In the genomic region with DNA sequence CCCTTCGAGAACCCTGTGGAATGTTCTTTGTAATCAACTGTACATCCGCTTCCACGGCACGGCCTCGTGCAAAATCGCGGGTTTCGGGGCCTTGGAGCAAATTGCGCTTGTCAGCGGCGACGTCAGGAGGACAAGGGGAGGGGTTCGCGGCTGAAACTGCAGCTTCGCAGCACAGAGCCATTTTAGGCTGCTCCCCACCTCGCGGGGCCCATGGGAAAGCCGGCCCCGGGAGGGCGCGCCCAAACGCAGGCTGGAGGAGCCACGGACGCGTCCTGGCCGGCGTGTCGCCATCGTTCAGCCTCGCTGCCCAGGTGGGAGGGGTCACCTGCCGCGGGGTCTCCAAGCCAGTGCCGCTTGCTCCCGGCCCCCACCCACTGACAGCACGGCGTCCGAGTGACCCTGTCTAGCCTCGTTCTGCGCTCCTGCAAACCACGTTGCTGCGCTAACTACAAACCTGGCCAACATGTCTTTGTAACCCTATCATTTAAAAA, we compare ENCODE assay signal across 8 cellular contexts. TPM values are rescaled to one million over a fixed set of nuclear protein-coding genes. Genes with fewer than 3 reads are reported as not detected.
A peak's percentile ranks its signal among the peaks of the same experiment; 100 is the strongest.
DNase-seq lines count a peak whose midpoint lies in the region; ATAC-seq and TF ChIP-seq lines count a peak whose summit lies in the region.

No MANE protein-coding gene starts in this region.

- H3K4me1 ChIP-seq in KMS-11 (ENCODE audit: low read depth, poor library complexity, severe bottlenecking) = peaks cover 29% of the 10 kb centered on the region
- peaks cover 0 to 72% of the 10 kb centered on the region in 2 donors for H3K4me1 ChIP-seq in right atrium auricular region

- no peaks in the 10 kb centered on the region for H3K27me3 Mint-ChIP-seq in activated naive CD8-positive, alpha-beta T cell

- peaks cover 28% of the 10 kb centered on the region for H4K20me1 ChIP-seq in KMS-11 (ENCODE audit: insufficient read depth)

- H3K27me3 ChIP-seq in KMS-11 (ENCODE audit: insufficient read depth, low read depth) = no peaks in the 10 kb centered on the region
- H3K27me3 ChIP-seq in right atrium auricular region = no peaks in the 10 kb centered on the region

- peaks cover 82% of the 10 kb centered on the region for H3K79me2 ChIP-seq in KMS-11 (ENCODE audit: insufficient read depth, low read depth)

- H2AFZ ChIP-seq in KMS-11 (ENCODE audit: low read depth) = peak overlapping the region; percentile 99; the same call in 1 of the 2 replicates

- H3K9ac ChIP-seq in KMS-11 = peak overlapping the region; percentile 90

- H3K4me3 Mint-ChIP-seq in activated naive CD8-positive, alpha-beta T cell = peak overlapping the region; percentile 95

- peaks cover 51% of the 10 kb centered on the region for H3K4me1 Mint-ChIP-seq in activated naive CD8-positive, alpha-beta T cell (ENCODE audit: low read depth)

- H3K36me3 Mint-ChIP-seq in activated naive CD8-positive, alpha-beta T cell = peaks cover 5% of the 10 kb centered on the region

- DNase-seq in right atrium auricular region (ENCODE audit: low spot score) (no peak), retina (peak; percentile 89), NCI-H446 (lab: John Stamatoyannopoulos, UW) (no peak), SKM-1 (lab: John Stamatoyannopoulos, UW; ENCODE audit: unreplicated experiment) (no peak)

- no peak overlapping the region for H3K4me3 ChIP-seq in KMS-11 (IDR thresholded peaks at IDR 0.05; ENCODE audit: insufficient read depth, low read depth, low read length)
- peak overlapping the region; percentile 67 to 79 for H3K4me3 ChIP-seq in right atrium auricular region

- ATAC-seq in GM18502 (IDR thresholded peaks at IDR 0.05; ENCODE audit: poor library complexity, unreplicated experiment) (peak; percentile 7), GM18870 (IDR thresholded peaks at IDR 0.05; ENCODE audit: unreplicated experiment) (no peak)

- H3K4me2 ChIP-seq in KMS-11 = peak overlapping the region; percentile 61

- no peaks in the 10 kb centered on the region for H3K9me3 Mint-ChIP-seq in activated naive CD8-positive, alpha-beta T cell (ENCODE audit: low read depth)

- no peaks in the 10 kb centered on the region for H3K36me3 ChIP-seq in KMS-11 (ENCODE audit: insufficient read depth)
- H3K36me3 ChIP-seq in right atrium auricular region = no peaks in the 10 kb centered on the region

- H3K9me3 ChIP-seq in right atrium auricular region = no peaks in the 10 kb centered on the region

- H3K27ac ChIP-seq in KMS-11 (peak overlapping the region; percentile 88; the same call in 1 of the 2 replicates), right atrium auricular region (peak overlapping the region; percentile 78 to 88)

- TF ChIP-seq CTCF in KMS-11 (conservative IDR thresholded peaks at IDR 0.05; ENCODE audit: low read depth, low read length) (no peak), right atrium auricular region (IDR thresholded peaks at IDR 0.05) (no peak)

- peak overlapping the region; percentile 86 for H3K27ac Mint-ChIP-seq in activated naive CD8-positive, alpha-beta T cell

RNA-seq across cellular contexts. Expression of gene SFMBT2, which starts 2.8 kb away (rescaled TPM):
- total RNA-seq in right atrium auricular region = 1 to 10 TPM; 7.9 TPM
